28 cellular contexts compared by ENCODE assay signal in the genomic region with DNA sequence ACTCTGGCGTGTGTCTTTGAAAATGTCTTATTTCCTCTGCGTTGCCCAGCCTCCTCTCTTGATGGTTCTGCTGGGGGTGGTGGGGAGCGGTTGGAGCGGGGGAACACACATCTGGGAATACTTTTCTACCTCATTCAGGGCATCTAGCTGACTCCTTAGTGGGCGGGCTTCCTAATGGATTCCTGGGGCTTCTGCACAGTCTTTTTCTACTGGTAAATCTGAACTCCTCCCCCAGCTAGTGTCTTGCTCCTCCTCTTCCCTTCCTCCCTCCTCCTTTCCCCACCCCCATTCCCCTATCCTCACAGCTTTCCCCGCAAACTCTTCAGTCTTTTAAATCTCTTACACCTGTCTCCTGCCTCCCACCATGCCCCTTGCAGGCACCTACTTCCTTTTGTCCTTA.
DNase-seq lines count a peak whose midpoint lies in the region; ATAC-seq and TF ChIP-seq lines count a peak whose summit lies in the region.
"Had no signal": no experiment of that assay in that cellular context is flagged by ENCODE, and none has a peak within 500 bp of the region (broad histone marks: within the 10 kb centered on the region; RNA-seq: fewer than 3 reads in every experiment).

No MANE protein-coding gene starts in this region.

- H3K4me3 ChIP-seq in GM23338: peak overlapping the region; percentile 33
- H3K4me3 ChIP-seq in PC-9: peak overlapping the region; percentile 48; the same call in 1 of the 2 replicates
- H3K4me3 ChIP-seq in osteoblast (ENCODE audit: insufficient read depth, low read length): no peak overlapping the region
- H3K4me3 ChIP-seq in spleen: no peak overlapping the region
- H3K4me3 ChIP-seq: ascending aorta, coronary artery, SJSA1 had no signal

- DNase-seq in GM23338 (ENCODE audit: low spot score) (peak; percentile 82), PC-9 (no peak), iPS DF 19.7 (ENCODE audit: low read depth, low spot score) (peak; percentile 72), mesothelial cell of epicardium (ENCODE audit: low spot score in 2 of 2, unreplicated experiment in 2 of 2) (no peak), osteoblast (ENCODE audit: insufficient read length, low spot score, missing footprints) (no peak), spleen (no peak), DMS114 treated with DMSO at 0.1 percent for 48 hours (lab: John Stamatoyannopoulos, UW; ENCODE audit: unreplicated experiment) (no peak), HUDEP-2 (lab: John Stamatoyannopoulos, UW; ENCODE audit: unreplicated experiment in 76 of 76) (no peak)
- DNase-seq: activated CD4-positive, alpha-beta T cell treated with anti-CD3 and anti-CD28 coated beads, Interleukin-2, amount 50 U/mL, for 4 hours; activated CD8-positive, alpha-beta memory T cell treated with anti-CD3 and anti-CD28 coated beads, Interleukin-2, amount 10 ng/mL, durations not matched to agents 7 days and 5 days; activated gamma-delta T cell treated with Interleukin-2 at 50 U/mL for 16 hours; activated naive CD8-positive, alpha-beta T cell treated with anti-CD3 and anti-CD28 coated beads, Interleukin-2, amount 10 ng/mL, durations not matched to agents 7 days and 5 days; activated T-cell treated with anti-CD3 and anti-CD28 coated beads, Interleukin-2, amount 50 U/mL, for 4 hours; DND-41; effector memory CD8-positive, alpha-beta T cell; erythroblast; left cardiac atrium; MM.1S; NCI-H1417; NCI-H2029; NCI-H226; retina; stimulated activated naive CD4-positive, alpha-beta T cell; T-cell had no signal

- no peak for TF ChIP-seq POLR2A in spleen (IDR thresholded peaks at IDR 0.05)

- H3K36me3 ChIP-seq in GM23338 (ENCODE audit: insufficient read depth): no peaks in the 10 kb centered on the region
- H3K36me3 ChIP-seq in PC-9 (ENCODE audit: low read depth): no peaks in the 10 kb centered on the region
- no peaks in the 10 kb centered on the region for H3K36me3 ChIP-seq in osteoblast (ENCODE audit: insufficient read depth, low read length)
- no peaks in the 10 kb centered on the region for H3K36me3 ChIP-seq in spleen
- H3K36me3 ChIP-seq: ascending aorta, SJSA1 had no signal

- H3K27me3 ChIP-seq in GM23338 (ENCODE audit: insufficient read depth) (no peaks in the 10 kb centered on the region), PC-9 (ENCODE audit: insufficient read depth, low read depth) (no peaks in the 10 kb centered on the region), osteoblast (ENCODE audit: insufficient read depth, low read length) (no peaks in the 10 kb centered on the region), spleen (replicated peaks in 1 of 7) (no peaks in the 10 kb centered on the region)
- H3K27me3 ChIP-seq: ascending aorta, SJSA1 had no signal

- H3K4me1 ChIP-seq in GM23338 (ENCODE audit: insufficient read depth) (peaks cover 24% of the 10 kb centered on the region), PC-9 (replicated peaks; ENCODE audit: insufficient read depth) (peaks cover 40% of the 10 kb centered on the region), osteoblast (ENCODE audit: insufficient read depth, low read length) (no peaks in the 10 kb centered on the region), spleen (no peaks in the 10 kb centered on the region)
- H3K4me1 ChIP-seq: ascending aorta, parathyroid adenoma, SJSA1 had no signal

- peaks cover 2% of the 10 kb centered on the region; the same call in 1 of the 3 replicates for H3K36me3 Mint-ChIP-seq in GM23338 (ENCODE audit: low read depth)
- H3K36me3 Mint-ChIP-seq in mesothelial cell of epicardium: no peaks in the 10 kb centered on the region
- H3K36me3 Mint-ChIP-seq: activated CD8-positive, alpha-beta memory T cell treated with anti-CD3 and anti-CD28 coated beads, Interleukin-2, amount 10 ng/mL, durations not matched to agents 7 days and 5 days; activated naive CD8-positive, alpha-beta T cell treated with anti-CD3 and anti-CD28 coated beads, Interleukin-2, amount 10 ng/mL, durations not matched to agents 7 days and 5 days; T-cell had no signal

- H3K9me3 Mint-ChIP-seq in GM23338 (no peaks in the 10 kb centered on the region), mesothelial cell of epicardium (no peaks in the 10 kb centered on the region)
- H3K9me3 Mint-ChIP-seq: activated naive CD8-positive, alpha-beta T cell treated with anti-CD3 and anti-CD28 coated beads, Interleukin-2, amount 10 ng/mL, durations not matched to agents 7 days and 5 days; activated T-cell treated with anti-CD3 and anti-CD28 coated beads, Interleukin-2, amount 50 U/mL, for 4 hours; T-cell had no signal

- TF ChIP-seq CTCF in GM23338 (conservative IDR thresholded peaks at IDR 0.05; ENCODE audit: low read depth in 2 of 2) (no peak), PC-9 (conservative IDR thresholded peaks at IDR 0.05) (no peak), mesothelial cell of epicardium (IDR thresholded peaks at IDR 0.05; ENCODE audit: unreplicated experiment) (no peak), osteoblast (IDR thresholded peaks at IDR 0.05; ENCODE audit: extremely low read depth, low read depth, low read length) (no peak), spleen (IDR thresholded peaks at IDR 0.05 in 8 of 11, conservative IDR thresholded peaks at IDR 0.05 in 3 of 11) (no peak)

- H3K79me2 ChIP-seq in GM23338 (replicated peaks; ENCODE audit: insufficient read depth) (no peaks in the 10 kb centered on the region), PC-9 (ENCODE audit: low read depth) (no peaks in the 10 kb centered on the region), osteoblast (ENCODE audit: insufficient read depth, low read length) (no peaks in the 10 kb centered on the region)
- H3K79me2 ChIP-seq: parathyroid adenoma had no signal

- 89 to 96% (median 92%) methylated on average over 6 of the region's 6 CpGs for WGBS in spleen, 5 donors

- H4K20me1 ChIP-seq in GM23338 (replicated peaks; ENCODE audit: insufficient read depth) (no peaks in the 10 kb centered on the region), PC-9 (ENCODE audit: insufficient read depth) (no peaks in the 10 kb centered on the region), osteoblast (ENCODE audit: insufficient read depth, low read length) (no peaks in the 10 kb centered on the region)

- H3F3A ChIP-seq in GM23338 (replicated peaks; ENCODE audit: low read depth) (no peaks in the 10 kb centered on the region), PC-9 (ENCODE audit: insufficient read depth, low read depth) (peaks cover 24% of the 10 kb centered on the region)

- H3K4me1 Mint-ChIP-seq in GM23338 (peaks cover 27% of the 10 kb centered on the region), mesothelial cell of epicardium (peaks cover 35% of the 10 kb centered on the region)
- H3K4me1 Mint-ChIP-seq: activated CD8-positive, alpha-beta memory T cell treated with anti-CD3 and anti-CD28 coated beads, Interleukin-2, amount 10 ng/mL, durations not matched to agents 7 days and 5 days; activated naive CD8-positive, alpha-beta T cell treated with anti-CD3 and anti-CD28 coated beads, Interleukin-2, amount 10 ng/mL, durations not matched to agents 7 days and 5 days; T-cell had no signal

- H3K4me2 ChIP-seq in GM23338 (peak overlapping the region; percentile 53), PC-9 (peak overlapping the region; percentile 79), osteoblast (ENCODE audit: insufficient read depth, low read length) (no peak overlapping the region)

- intact Hi-C loops in PC-9 (cut with micrococcal nuclease; ENCODE audit: unreplicated experiment): loop anchor here (5.0 to 10.0 kb wide), 7 partner anchors 78 to 670 kb away; a partner anchor contains a TSS
- intact Hi-C loops in spleen (cut with DNase I; ENCODE audit: low total_unique reads): no loop called here

- H3K27ac Mint-ChIP-seq in GM23338 (peak overlapping the region; percentile 90), mesothelial cell of epicardium (peak overlapping the region; percentile 64)
- H3K27ac Mint-ChIP-seq: activated CD8-positive, alpha-beta memory T cell treated with anti-CD3 and anti-CD28 coated beads, Interleukin-2, amount 10 ng/mL, durations not matched to agents 7 days and 5 days; activated naive CD8-positive, alpha-beta T cell treated with anti-CD3 and anti-CD28 coated beads, Interleukin-2, amount 10 ng/mL, durations not matched to agents 7 days and 5 days; effector memory CD8-positive, alpha-beta T cell; T-cell had no signal

- peak; percentile 91 for ATAC-seq in GM23338
- ATAC-seq: activated CD8-positive, alpha-beta memory T cell treated with anti-CD3 and anti-CD28 coated beads, Interleukin-2, amount 10 ng/mL, durations not matched to agents 7 days and 5 days; activated T-cell treated with anti-CD3 and anti-CD28 coated beads, Interleukin-2, amount 50 U/mL, for 4 hours; effector memory CD8-positive, alpha-beta T cell; left cardiac atrium; T-cell had no signal

- H3K9me2 ChIP-seq in GM23338 (ENCODE audit: insufficient read depth) (peaks cover 14% of the 10 kb centered on the region), PC-9 (ENCODE audit: insufficient read depth) (no peaks in the 10 kb centered on the region)

- no TSS peak for BruUV-seq in PC-9 (replicated peaks; lab: Mats Ljungman, UMichigan)

- H3K27me3 Mint-ChIP-seq in GM23338 (ENCODE audit: insufficient read depth, low read depth, poor library complexity) (no peaks in the 10 kb centered on the region), mesothelial cell of epicardium (ENCODE audit: low read depth) (no peaks in the 10 kb centered on the region)
- H3K27me3 Mint-ChIP-seq: activated CD8-positive, alpha-beta memory T cell treated with anti-CD3 and anti-CD28 coated beads, Interleukin-2, amount 10 ng/mL, durations not matched to agents 7 days and 5 days; activated naive CD8-positive, alpha-beta T cell treated with anti-CD3 and anti-CD28 coated beads, Interleukin-2, amount 10 ng/mL, durations not matched to agents 7 days and 5 days; effector memory CD8-positive, alpha-beta T cell; T-cell had no signal

- CTCF ChIA-PET in PC-9 (lab: Charles Lee): no interaction called here

- peak overlapping the region; percentile 72 for H3K4me3 Mint-ChIP-seq in GM23338
- H3K4me3 Mint-ChIP-seq in mesothelial cell of epicardium: peak overlapping the region; percentile 55
- H3K4me3 Mint-ChIP-seq: activated CD8-positive, alpha-beta memory T cell treated with anti-CD3 and anti-CD28 coated beads, Interleukin-2, amount 10 ng/mL, durations not matched to agents 7 days and 5 days; activated naive CD8-positive, alpha-beta T cell treated with anti-CD3 and anti-CD28 coated beads, Interleukin-2, amount 10 ng/mL, durations not matched to agents 7 days and 5 days; activated T-cell treated with anti-CD3 and anti-CD28 coated beads, Interleukin-2, amount 50 U/mL, for 4 hours; effector memory CD8-positive, alpha-beta T cell; T-cell had no signal

- H2AFZ ChIP-seq in GM23338 (no peak overlapping the region), PC-9 (no peak overlapping the region; the same call in 1 of the 2 replicates), osteoblast (ENCODE audit: low read length) (no peak overlapping the region)
- H2AFZ ChIP-seq: parathyroid adenoma had no signal

- POLR2A ChIA-PET in PC-9 (lab: Charles Lee; ENCODE audit: unreplicated experiment): interaction anchor here (0.6 to 1.2 kb wide), 2 partner anchors 14 to 198 kb away, joined by 3 to 5 read pairs; no protein-coding TSS in a partner anchor

- H3K27ac ChIP-seq in GM23338 (ENCODE audit: low read depth) (peak overlapping the region; percentile 80), PC-9 (peak overlapping the region; percentile 98), osteoblast (ENCODE audit: low read depth, low read length) (no peak overlapping the region), spleen (no peak overlapping the region)
- H3K27ac ChIP-seq: ascending aorta, coronary artery, parathyroid adenoma, SJSA1 had no signal

- no peaks in the 10 kb centered on the region for H3K9me3 ChIP-seq in PC-9 (ENCODE audit: insufficient read depth, low read depth)
- H3K9me3 ChIP-seq in osteoblast (ENCODE audit: low read depth, low read length): no peaks in the 10 kb centered on the region
- H3K9me3 ChIP-seq in spleen: no peaks in the 10 kb centered on the region
- H3K9me3 ChIP-seq: ascending aorta, SJSA1 had no signal

Comparison
In these comparisons a context has a peak if more than half of its experiments do, and no peak if none do; other contexts are left out.
1. DNase-seq: peak in GM23338 (single experiment) and iPS DF 19.7 (single experiment); none in PC-9 (0 of 2), mesothelial cell of epicardium (0 of 2), osteoblast (single experiment), spleen (single experiment), DMS114 treated with DMSO at 0.1 percent for 48 hours (single experiment) and HUDEP-2 (0 of 76).
2. H3K27ac ChIP-seq: peak in GM23338 (single experiment) and PC-9 (single experiment); none in osteoblast (single experiment) and spleen (0 of 8).
3. H3K4me3 ChIP-seq: peak in GM23338 (single experiment) and PC-9 (single experiment); none in osteoblast (single experiment) and spleen (0 of 8).